ENCODE assay signal across 15 cellular contexts in the genomic region with DNA sequence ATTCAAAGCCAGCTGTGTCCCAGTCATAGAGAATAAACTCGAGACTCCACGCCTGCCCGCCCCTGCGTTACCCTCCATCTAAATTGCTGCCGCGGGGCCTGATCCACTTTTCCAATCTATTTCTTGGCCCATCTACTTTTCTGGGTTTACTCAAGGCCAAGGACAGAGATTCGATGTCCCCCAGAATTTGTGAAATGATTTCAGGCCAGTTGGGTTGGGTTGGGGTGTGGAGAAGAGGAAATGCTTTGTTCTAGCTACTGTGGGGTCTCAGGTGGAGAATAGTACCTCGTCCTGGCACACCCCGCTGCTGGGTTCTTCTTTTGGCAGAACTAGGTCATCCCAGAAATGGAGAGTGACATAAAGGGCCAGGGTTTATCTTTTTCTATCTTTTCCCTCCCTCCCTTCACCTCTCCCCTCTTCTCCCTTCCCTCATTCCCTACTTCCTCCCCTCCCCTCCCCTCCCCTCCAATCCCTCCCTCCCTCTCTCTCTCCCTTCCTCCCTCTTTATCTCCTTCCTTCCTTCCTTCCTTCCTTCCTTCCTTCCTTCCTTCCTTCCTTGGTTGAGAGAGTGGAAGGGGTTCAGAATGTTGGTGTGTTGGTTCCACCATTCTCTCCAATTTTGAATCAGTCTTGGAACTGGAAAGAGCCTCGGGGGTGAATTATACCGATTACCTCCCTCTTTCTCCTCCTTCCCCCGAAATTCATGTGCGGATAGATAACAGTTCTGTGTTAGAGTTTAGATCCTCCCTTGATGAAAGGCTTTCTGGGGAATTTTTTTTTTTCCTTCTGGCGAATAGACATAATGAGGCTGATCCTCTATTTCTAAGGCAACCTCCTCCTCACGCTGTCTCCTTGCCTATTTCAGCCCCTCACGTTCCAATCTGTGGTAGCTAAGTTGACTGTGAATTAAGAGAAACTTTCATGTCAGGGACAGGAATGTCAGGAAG. TPM values are rescaled to one million over a fixed set of nuclear protein-coding genes. Genes with fewer than 3 reads are reported as not detected.
A peak's percentile ranks its signal among the peaks of the same experiment; 100 is the strongest.
DNase-seq lines count a peak whose midpoint lies in the region; ATAC-seq and TF ChIP-seq lines count a peak whose summit lies in the region.
"Had no signal": no experiment of that assay in that cellular context is flagged by ENCODE, and none has a peak within 500 bp of the region (broad histone marks: within the 10 kb centered on the region; RNA-seq: fewer than 3 reads in every experiment).

No MANE protein-coding gene starts in this region.

- no peak for DNase-seq in activated T-cell treated with anti-CD3 and anti-CD28 coated beads, Interleukin-2, amount 50 U/mL, for 72 hours
- no peak for DNase-seq in activated T-cell treated with anti-CD3 and anti-CD28 coated beads, Interleukin-2, amount 50 U/mL, for 48 hours
- no peak for DNase-seq in breast epithelium (ENCODE audit: low spot score in 2 of 2)
- DNase-seq in medulla oblongata (ENCODE audit: extremely low spot score), result peak; percentile 59
- DNase-seq in stomach, result no peak
- DNase-seq in EL, result no peak
- no peak for DNase-seq in adrenal gland
- DNase-seq in activated T-cell treated with anti-CD3 and anti-CD28 coated beads, Interleukin-2, amount 50 U/mL, for 24 hours, result no peak
- DNase-seq: activated CD4-positive, alpha-beta T cell treated with anti-CD3 and anti-CD28 coated beads, Interleukin-2, amount 10 ng/mL, durations not matched to agents 7 days and 5 days; activated effector memory CD4-positive, alpha-beta T cell treated with anti-CD3 and anti-CD28 coated beads, Interleukin-2, amount 50 U/mL, for 16 hours; NCI-H2227 treated with DMSO at 0.1 percent for 48 hours had no signal

- no peak for TF ChIP-seq EP300 in stomach (IDR thresholded peaks at IDR 0.05)

- H3K9me3 ChIP-seq in breast epithelium (no peaks in the 10 kb centered on the region), stomach (no peaks in the 10 kb centered on the region), adrenal gland (replicated peaks in 1 of 3) (no peaks in the 10 kb centered on the region)
- H3K9me3 ChIP-seq: suprapubic skin had no signal

- H3K27ac ChIP-seq in breast epithelium, result no peak overlapping the region
- peak overlapping the region; percentile 55 to 93 (median 77) for H3K27ac ChIP-seq in stomach
- no peak overlapping the region for H3K27ac ChIP-seq in adrenal gland
- H3K27ac ChIP-seq: suprapubic skin had no signal

- H3K36me3 ChIP-seq in breast epithelium (no peaks in the 10 kb centered on the region), stomach (no peaks in the 10 kb centered on the region), adrenal gland (replicated peaks in 1 of 2) (no peaks in the 10 kb centered on the region)
- H3K36me3 ChIP-seq: suprapubic skin had no signal

- TF ChIP-seq CTCF in breast epithelium (IDR thresholded peaks at IDR 0.05) (no peak), stomach (IDR thresholded peaks at IDR 0.05) (no peak), adrenal gland (IDR thresholded peaks at IDR 0.05) (no peak)

- no peaks in the 10 kb centered on the region for H3K36me3 Mint-ChIP-seq in activated T-cell treated with anti-CD3 and anti-CD28 coated beads, Interleukin-2, amount 50 U/mL, for 72 hours (ENCODE audit: insufficient read depth in 2 of 2)
- no peaks in the 10 kb centered on the region for H3K36me3 Mint-ChIP-seq in activated T-cell treated with anti-CD3 and anti-CD28 coated beads, Interleukin-2, amount 50 U/mL, for 24 hours (ENCODE audit: low read depth)

- no peak for ATAC-seq in activated T-cell treated with anti-CD3 and anti-CD28 coated beads, Interleukin-2, amount 50 U/mL, for 72 hours (replicated peaks in 1 of 2)

- H3K9me3 Mint-ChIP-seq in activated T-cell treated with anti-CD3 and anti-CD28 coated beads, Interleukin-2, amount 50 U/mL, for 72 hours, result no peaks in the 10 kb centered on the region
- no peaks in the 10 kb centered on the region for H3K9me3 Mint-ChIP-seq in activated T-cell treated with anti-CD3 and anti-CD28 coated beads, Interleukin-2, amount 50 U/mL, for 24 hours
- H3K9me3 Mint-ChIP-seq: activated CD4-positive, alpha-beta T cell treated with anti-CD3 and anti-CD28 coated beads, Interleukin-2, amount 10 ng/mL, durations not matched to agents 7 days and 5 days; T-helper 2 cell treated with Interferon-gamma antibody and Interleukin-4, amounts not matched to agents 5 μg/mL and 100 μg/mL, for 36 hours had no signal

- no peak overlapping the region for H3K27ac Mint-ChIP-seq in activated T-cell treated with anti-CD3 and anti-CD28 coated beads, Interleukin-2, amount 50 U/mL, for 72 hours
- no peak overlapping the region for H3K27ac Mint-ChIP-seq in activated T-cell treated with anti-CD3 and anti-CD28 coated beads, Interleukin-2, amount 50 U/mL, for 24 hours
- H3K27ac Mint-ChIP-seq: activated CD4-positive, alpha-beta T cell treated with anti-CD3 and anti-CD28 coated beads, Interleukin-2, amount 10 ng/mL, durations not matched to agents 7 days and 5 days; T-helper 2 cell treated with Interferon-gamma antibody and Interleukin-4, amounts not matched to agents 5 μg/mL and 100 μg/mL, for 36 hours had no signal

- H3K4me1 ChIP-seq in breast epithelium (peaks cover 0 to 6% of the 10 kb centered on the region in 2 donors), stomach (peaks cover 10 to 38% (median 35%) of the 10 kb centered on the region in 4 donors), adrenal gland (replicated peaks in 1 of 2) (peaks cover 4 to 19% of the 10 kb centered on the region in 2 donors)

- TF ChIP-seq POLR2A in breast epithelium (IDR thresholded peaks at IDR 0.05) (no peak), stomach (IDR thresholded peaks at IDR 0.05) (no peak), adrenal gland (IDR thresholded peaks at IDR 0.05) (no peak)

- peak overlapping the region in 2 of 3 donors; percentile 42 to 65 for H3K4me3 ChIP-seq in breast epithelium
- H3K4me3 ChIP-seq in stomach, result peak overlapping the region; percentile 50 to 73 (median 60)
- no peak overlapping the region for H3K4me3 ChIP-seq in adrenal gland

- peak overlapping the region; percentile 53 to 66 for H3K4me3 Mint-ChIP-seq in activated T-cell treated with anti-CD3 and anti-CD28 coated beads, Interleukin-2, amount 50 U/mL, for 72 hours
- no peak overlapping the region for H3K4me3 Mint-ChIP-seq in activated T-cell treated with anti-CD3 and anti-CD28 coated beads, Interleukin-2, amount 50 U/mL, for 24 hours
- H3K4me3 Mint-ChIP-seq: activated CD4-positive, alpha-beta T cell treated with anti-CD3 and anti-CD28 coated beads, Interleukin-2, amount 10 ng/mL, durations not matched to agents 7 days and 5 days; T-helper 2 cell treated with Interferon-gamma antibody and Interleukin-4, amounts not matched to agents 5 μg/mL and 100 μg/mL, for 36 hours had no signal

- 40 to 53% (median 47%) methylated on average over 16 of the region's 16 CpGs for WGBS in stomach, 5 donors
- WGBS in adrenal gland, 4 donors, result 54 to 80% (median 69%) methylated on average over 16 of the region's 16 CpGs

- H3K27me3 ChIP-seq in breast epithelium (peaks cover 3 to 34% of the 10 kb centered on the region in 2 donors), stomach (peaks cover 0 to 41% (median 11%) of the 10 kb centered on the region in 3 donors), adrenal gland (peaks cover 3% of the 10 kb centered on the region)

- peaks cover 61% of the 10 kb centered on the region for H3K27me3 Mint-ChIP-seq in activated T-cell treated with anti-CD3 and anti-CD28 coated beads, Interleukin-2, amount 50 U/mL, for 72 hours (ENCODE audit: low read depth)
- H3K27me3 Mint-ChIP-seq in activated T-cell treated with anti-CD3 and anti-CD28 coated beads, Interleukin-2, amount 50 U/mL, for 24 hours, result peaks cover 63% of the 10 kb centered on the region

- intact Hi-C loops in breast epithelium (cut with DNase I; ENCODE audit: low total_unique reads) (no loop called here), stomach (cut with DNase I; ENCODE audit: low total_unique reads) (no loop called here), adrenal gland (cut with DNase I) (no loop called here)

- H3K4me1 Mint-ChIP-seq in activated T-cell treated with anti-CD3 and anti-CD28 coated beads, Interleukin-2, amount 50 U/mL, for 72 hours (ENCODE audit: low read depth), result peaks cover 9% of the 10 kb centered on the region
- peaks cover 9% of the 10 kb centered on the region for H3K4me1 Mint-ChIP-seq in activated T-cell treated with anti-CD3 and anti-CD28 coated beads, Interleukin-2, amount 50 U/mL, for 24 hours (ENCODE audit: low read depth)

RNA-seq across cellular contexts. Expression of a gene that starts 1.2 kb away (rescaled TPM):
- not detected for total RNA-seq in activated T-cell treated with anti-CD3 and anti-CD28 coated beads, Interleukin-2, amount 50 U/mL, for 72 hours
- total RNA-seq in breast epithelium, result not detected
- 10 to 100 TPM in 1 of 5 donors, 1 to 10 TPM in 1, under 1 TPM in 1, not detected in 2; 0.29 to 15.2 (median 2.8) TPM for total RNA-seq in stomach
- polyA plus RNA-seq in stomach, result 1 to 10 TPM in 1 of 3 donors, under 1 TPM in 2; 0.35 to 1.3 (median 0.61) TPM
- 1 to 10 TPM in 6 of 8 donors, under 1 TPM in 2; 0.32 to 7.2 (median 1.7) TPM for total RNA-seq in adrenal gland
- polyA plus RNA-seq in adrenal gland, result 1 to 10 TPM in 2 of 3 donors, under 1 TPM in 1; 0.34 to 2.4 (median 1.4) TPM
- total RNA-seq: A172; activated CD4-positive, alpha-beta T cell treated with anti-CD3 and anti-CD28 coated beads, Interleukin-2, amount 10 ng/mL, durations not matched to agents 7 days and 5 days; HT1080; suprapubic skin had no signal

Comparison
In these comparisons a context has a peak if more than half of its experiments do, and no peak if none do; other contexts are left out.
1. H3K27ac ChIP-seq: peak in stomach (5 of 5); none in breast epithelium (0 of 2) and adrenal gland (0 of 5).
2. H3K4me3 ChIP-seq: peak in breast epithelium (2 of 3) and stomach (4 of 4); none in adrenal gland (0 of 4).